Comparison of ENCODE assay signal across 36 cellular contexts in the genomic region with DNA sequence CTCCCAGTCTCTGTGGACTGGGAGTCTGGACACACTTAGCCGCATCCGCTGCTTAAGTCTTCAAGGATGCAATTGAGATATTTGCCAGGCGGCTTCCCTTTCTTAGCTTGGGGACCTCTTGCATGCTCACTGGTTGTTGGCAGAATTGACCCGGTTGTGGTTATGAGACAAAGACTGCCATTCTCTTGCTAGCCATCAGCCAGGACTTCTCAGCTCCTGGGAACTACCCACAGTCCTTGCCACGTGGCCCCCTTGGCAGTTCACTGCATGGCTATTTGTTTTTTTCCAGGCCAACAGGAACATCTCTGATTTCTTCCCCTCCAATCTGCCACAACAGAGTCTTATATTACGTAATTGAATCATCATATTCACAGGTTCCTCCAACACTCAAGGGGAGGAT. TPM values are rescaled to one million over a fixed set of nuclear protein-coding genes. Genes with fewer than 3 reads are reported as not detected.
"Had no signal": no experiment of that assay in that cellular context is flagged by ENCODE, and none has a peak within 500 bp of the region (broad histone marks: within the 10 kb centered on the region; RNA-seq: fewer than 3 reads in every experiment).

No MANE protein-coding gene starts in this region.

- DNase-seq: activated B cell treated with CpG ODN at 0.5 μM for 24 hours; activated CD4-positive, alpha-beta memory T cell treated with anti-CD3 and anti-CD28 coated beads for 36 hours; activated CD4-positive, alpha-beta T cell treated with anti-CD3 and anti-CD28 coated beads for 4 hours; activated CD4-positive, alpha-beta T cell treated with anti-CD3 and anti-CD28 coated beads, Interleukin-2, amount 50 U/mL, for 1 hour; activated CD4-positive, CD25-positive, alpha-beta regulatory T cell treated with anti-CD3 and anti-CD28 coated beads, Interleukin-2, amount 50 U/mL, for 72 hours; activated CD8-positive, alpha-beta memory T cell treated with anti-CD3 and anti-CD28 coated beads, Interleukin-2, amount 50 U/mL, for 4 hours; activated gamma-delta T cell treated with Interleukin-2 at 50 U/mL for 16 hours; activated naive CD4-positive, alpha-beta T cell treated with anti-CD3 and anti-CD28 coated beads for 36 hours; activated T-cell treated with anti-CD3 and anti-CD28 coated beads for 4 hours; activated T-cell treated with anti-CD3 and anti-CD28 coated beads, Interleukin-2, amount 50 U/mL, for 4 hours; adrenal gland; Karpas-422; NCI-H1048; NCI-H1105 treated with DMSO at 0.1 percent for 48 hours; NCI-H1436; NCI-H1694; NCI-H2029; NCI-H226; NCI-H446 treated with DMSO at 0.1 percent for 48 hours; NCI-H524; NCI-H69; PC-3; Peyer's patch; SIG-M5; SW 1271; T-helper 1 cell; T-helper 2 cell; T-helper 9 cell had no signal

- H3K27me3 ChIP-seq: adrenal gland, Peyer's patch had no signal

- H3K36me3 ChIP-seq: adrenal gland, Peyer's patch had no signal

- H3K9me3 ChIP-seq: adrenal gland, Peyer's patch had no signal

- ATAC-seq: activated naive CD4-positive, alpha-beta T cell treated with anti-CD3 and anti-CD28 coated beads, Interleukin-2, amount 50 U/mL, for 72 hours; activated T-cell treated with anti-CD3 and anti-CD28 coated beads, Interleukin-2, amount 50 U/mL, for 4 hours; PC-3; Right ventricle myocardium inferior had no signal

- H3K27ac ChIP-seq: adrenal gland, Peyer's patch, RWPE1, VCaP had no signal

- H3K4me3 ChIP-seq: adrenal gland, Peyer's patch had no signal

RNA-seq across cellular contexts. Expression of gene CACNG4, which starts 25.5 kb away (rescaled TPM):
- total RNA-seq: activated B cell treated with CpG ODN at 0.5 μM for 24 hours; activated CD4-positive, alpha-beta memory T cell treated with anti-CD3 and anti-CD28 coated beads for 36 hours; activated naive CD4-positive, alpha-beta T cell treated with anti-CD3 and anti-CD28 coated beads for 36 hours; activated naive CD4-positive, alpha-beta T cell treated with anti-CD3 and anti-CD28 coated beads, Interleukin-2, amount 50 U/mL, for 72 hours; activated T-helper 1 cell treated with anti-CD3 and anti-CD28 coated beads, Interleukin-12 subunit alpha, Interleukin-12 subunit beta, Interleukin-2, Interleukin-4 antibody, amounts not matched to agents 30 ng/mL and 10 ng/mL and 1 ng/mL, durations not matched to agents 14 hours and 24 hours and 36 hours; MCF 10A; Right ventricle myocardium inferior had no signal

RNA-seq across cellular contexts. Expression of gene CACNG1, which starts 54.3 kb away (rescaled TPM):
- total RNA-seq: activated B cell treated with CpG ODN at 0.5 μM for 24 hours; activated CD4-positive, alpha-beta memory T cell treated with anti-CD3 and anti-CD28 coated beads for 36 hours; activated naive CD4-positive, alpha-beta T cell treated with anti-CD3 and anti-CD28 coated beads for 36 hours; activated naive CD4-positive, alpha-beta T cell treated with anti-CD3 and anti-CD28 coated beads, Interleukin-2, amount 50 U/mL, for 72 hours; activated T-cell treated with anti-CD3 and anti-CD28 coated beads, Interleukin-2, amount 50 U/mL, for 4 hours; activated T-helper 1 cell treated with anti-CD3 and anti-CD28 coated beads, Interleukin-12 subunit alpha, Interleukin-12 subunit beta, Interleukin-2, Interleukin-4 antibody, amounts not matched to agents 30 ng/mL and 10 ng/mL and 1 ng/mL, durations not matched to agents 14 hours and 24 hours and 36 hours; astrocyte; chondrocyte; MCF 10A; PC-3; Peyer's patch; Right ventricle myocardium inferior had no signal
